In the genomic region with DNA sequence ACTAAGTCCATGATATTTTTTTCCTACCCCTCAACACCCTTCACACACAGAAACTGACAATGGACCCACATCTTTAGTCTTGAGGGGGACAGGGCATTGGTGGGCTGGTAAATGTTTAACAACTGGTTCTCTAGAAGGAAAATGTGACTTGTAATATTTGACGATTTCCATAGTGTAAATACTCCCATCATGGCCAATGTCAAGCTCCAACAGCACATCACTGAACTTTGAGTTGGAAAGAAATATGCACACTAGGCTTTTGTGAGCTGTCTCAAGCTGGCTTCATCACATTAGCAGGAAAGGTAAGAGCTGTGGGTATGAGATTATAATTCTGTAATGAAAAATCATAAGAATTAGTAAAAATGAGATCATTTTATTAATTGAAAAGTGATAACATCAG, we compare ENCODE assay signal across 1 cellular context.
TF ChIP-seq lines count a peak whose summit lies in the region.

No MANE protein-coding gene starts in this region.

TF ChIP-seq in HepG2, 621 proteins besides CTCF, POLR2A, EP300 and RAD21 (continued from another document and continues in another):
- TF ChIP-seq NCOR1 (IDR thresholded peaks at IDR 0.05; ENCODE audit: borderline replicate concordance, low read length) (peak; percentile 28; the same call in 1 of the 2 replicates), ELF1 (CRISPR knock-in tag; IDR thresholded peaks at IDR 0.05) (no peak), ZNF367 (CRISPR knock-in tag; IDR thresholded peaks at IDR 0.05; ENCODE audit: borderline replicate concordance) (no peak), TBX2 (CRISPR knock-in tag; IDR thresholded peaks at IDR 0.05; ENCODE audit: borderline replicate concordance) (no peak), CAMTA2 (CRISPR knock-in tag; IDR thresholded peaks at IDR 0.05; ENCODE audit: borderline replicate concordance) (no peak), ZNF589 (CRISPR knock-in tag; conservative IDR thresholded peaks at IDR 0.05) (no peak), ZNF773 (CRISPR knock-in tag; IDR thresholded peaks at IDR 0.05; ENCODE audit: borderline replicate concordance) (no peak), ELF3 (CRISPR knock-in tag; IDR thresholded peaks at IDR 0.05) (no peak), STAT5B (CRISPR knock-in tag; IDR thresholded peaks at IDR 0.05) (no peak), MED8 (CRISPR knock-in tag; IDR thresholded peaks at IDR 0.05; ENCODE audit: insufficient replicate concordance) (no peak), HNF4A (CRISPR knock-in tag; IDR thresholded peaks at IDR 0.05) (peak; percentile 74), MAFF (IDR thresholded peaks at IDR 0.05; ENCODE audit: low read depth, low read length) (peak; percentile 72), ZFP41 (CRISPR knock-in tag; IDR thresholded peaks at IDR 0.05; ENCODE audit: borderline replicate concordance) (no peak), ZNF251 (CRISPR knock-in tag; IDR thresholded peaks at IDR 0.05) (no peak), CENPT (CRISPR knock-in tag; IDR thresholded peaks at IDR 0.05; ENCODE audit: low read depth) (no peak), SIN3A (IDR thresholded peaks at IDR 0.05; ENCODE audit: borderline replicate concordance, low read depth, low read length) (no peak), STAG1 (CRISPR knock-in tag; IDR thresholded peaks at IDR 0.05) (no peak), SMARCE1 (IDR thresholded peaks at IDR 0.05; ENCODE audit: borderline replicate concordance) (no peak), ZNF644 (CRISPR knock-in tag; IDR thresholded peaks at IDR 0.05; ENCODE audit: low read depth) (peak; percentile 60; the same call in 1 of the 2 replicates), ZNF260 (CRISPR knock-in tag; IDR thresholded peaks at IDR 0.05; ENCODE audit: borderline replicate concordance, low read depth) (no peak), ZNF781 (CRISPR knock-in tag; IDR thresholded peaks at IDR 0.05; ENCODE audit: borderline replicate concordance, not compliant biosample characterization) (no peak), ZNF451 (CRISPR knock-in tag; IDR thresholded peaks at IDR 0.05) (no peak), AGO2 (optimal IDR thresholded peaks at IDR 0.05; ENCODE audit: low read depth, low read length) (no peak), ZNF441 (CRISPR knock-in tag; IDR thresholded peaks at IDR 0.05; ENCODE audit: borderline replicate concordance) (no peak), ZBTB21 (CRISPR knock-in tag; IDR thresholded peaks at IDR 0.05) (no peak)
- TF ChIP-seq, protein P1, sequence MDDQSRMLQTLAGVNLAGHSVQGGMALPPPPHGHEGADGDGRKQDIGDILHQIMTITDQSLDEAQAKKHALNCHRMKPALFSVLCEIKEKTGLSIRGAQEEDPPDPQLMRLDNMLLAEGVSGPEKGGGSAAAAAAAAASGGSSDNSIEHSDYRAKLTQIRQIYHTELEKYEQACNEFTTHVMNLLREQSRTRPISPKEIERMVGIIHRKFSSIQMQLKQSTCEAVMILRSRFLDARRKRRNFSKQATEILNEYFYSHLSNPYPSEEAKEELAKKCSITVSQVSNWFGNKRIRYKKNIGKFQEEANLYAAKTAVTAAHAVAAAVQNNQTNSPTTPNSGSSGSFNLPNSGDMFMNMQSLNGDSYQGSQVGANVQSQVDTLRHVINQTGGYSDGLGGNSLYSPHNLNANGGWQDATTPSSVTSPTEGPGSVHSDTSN (CRISPR knock-in tag; IDR thresholded peaks at IDR 0.05; ENCODE audit: borderline replicate concordance): no peak
- TF ChIP-seq, protein P2, sequence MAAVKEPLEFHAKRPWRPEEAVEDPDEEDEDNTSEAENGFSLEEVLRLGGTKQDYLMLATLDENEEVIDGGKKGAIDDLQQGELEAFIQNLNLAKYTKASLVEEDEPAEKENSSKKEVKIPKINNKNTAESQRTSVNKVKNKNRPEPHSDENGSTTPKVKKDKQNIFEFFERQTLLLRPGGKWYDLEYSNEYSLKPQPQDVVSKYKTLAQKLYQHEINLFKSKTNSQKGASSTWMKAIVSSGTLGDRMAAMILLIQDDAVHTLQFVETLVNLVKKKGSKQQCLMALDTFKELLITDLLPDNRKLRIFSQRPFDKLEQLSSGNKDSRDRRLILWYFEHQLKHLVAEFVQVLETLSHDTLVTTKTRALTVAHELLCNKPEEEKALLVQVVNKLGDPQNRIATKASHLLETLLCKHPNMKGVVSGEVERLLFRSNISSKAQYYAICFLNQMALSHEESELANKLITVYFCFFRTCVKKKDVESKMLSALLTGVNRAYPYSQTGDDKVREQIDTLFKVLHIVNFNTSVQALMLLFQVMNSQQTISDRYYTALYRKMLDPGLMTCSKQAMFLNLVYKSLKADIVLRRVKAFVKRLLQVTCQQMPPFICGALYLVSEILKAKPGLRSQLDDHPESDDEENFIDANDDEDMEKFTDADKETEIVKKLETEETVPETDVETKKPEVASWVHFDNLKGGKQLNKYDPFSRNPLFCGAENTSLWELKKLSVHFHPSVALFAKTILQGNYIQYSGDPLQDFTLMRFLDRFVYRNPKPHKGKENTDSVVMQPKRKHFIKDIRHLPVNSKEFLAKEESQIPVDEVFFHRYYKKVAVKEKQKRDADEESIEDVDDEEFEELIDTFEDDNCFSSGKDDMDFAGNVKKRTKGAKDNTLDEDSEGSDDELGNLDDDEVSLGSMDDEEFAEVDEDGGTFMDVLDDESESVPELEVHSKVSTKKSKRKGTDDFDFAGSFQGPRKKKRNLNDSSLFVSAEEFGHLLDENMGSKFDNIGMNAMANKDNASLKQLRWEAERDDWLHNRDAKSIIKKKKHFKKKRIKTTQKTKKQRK (IDR thresholded peaks at IDR 0.05; ENCODE audit: low read length): no peak
- TF ChIP-seq, protein P3, sequence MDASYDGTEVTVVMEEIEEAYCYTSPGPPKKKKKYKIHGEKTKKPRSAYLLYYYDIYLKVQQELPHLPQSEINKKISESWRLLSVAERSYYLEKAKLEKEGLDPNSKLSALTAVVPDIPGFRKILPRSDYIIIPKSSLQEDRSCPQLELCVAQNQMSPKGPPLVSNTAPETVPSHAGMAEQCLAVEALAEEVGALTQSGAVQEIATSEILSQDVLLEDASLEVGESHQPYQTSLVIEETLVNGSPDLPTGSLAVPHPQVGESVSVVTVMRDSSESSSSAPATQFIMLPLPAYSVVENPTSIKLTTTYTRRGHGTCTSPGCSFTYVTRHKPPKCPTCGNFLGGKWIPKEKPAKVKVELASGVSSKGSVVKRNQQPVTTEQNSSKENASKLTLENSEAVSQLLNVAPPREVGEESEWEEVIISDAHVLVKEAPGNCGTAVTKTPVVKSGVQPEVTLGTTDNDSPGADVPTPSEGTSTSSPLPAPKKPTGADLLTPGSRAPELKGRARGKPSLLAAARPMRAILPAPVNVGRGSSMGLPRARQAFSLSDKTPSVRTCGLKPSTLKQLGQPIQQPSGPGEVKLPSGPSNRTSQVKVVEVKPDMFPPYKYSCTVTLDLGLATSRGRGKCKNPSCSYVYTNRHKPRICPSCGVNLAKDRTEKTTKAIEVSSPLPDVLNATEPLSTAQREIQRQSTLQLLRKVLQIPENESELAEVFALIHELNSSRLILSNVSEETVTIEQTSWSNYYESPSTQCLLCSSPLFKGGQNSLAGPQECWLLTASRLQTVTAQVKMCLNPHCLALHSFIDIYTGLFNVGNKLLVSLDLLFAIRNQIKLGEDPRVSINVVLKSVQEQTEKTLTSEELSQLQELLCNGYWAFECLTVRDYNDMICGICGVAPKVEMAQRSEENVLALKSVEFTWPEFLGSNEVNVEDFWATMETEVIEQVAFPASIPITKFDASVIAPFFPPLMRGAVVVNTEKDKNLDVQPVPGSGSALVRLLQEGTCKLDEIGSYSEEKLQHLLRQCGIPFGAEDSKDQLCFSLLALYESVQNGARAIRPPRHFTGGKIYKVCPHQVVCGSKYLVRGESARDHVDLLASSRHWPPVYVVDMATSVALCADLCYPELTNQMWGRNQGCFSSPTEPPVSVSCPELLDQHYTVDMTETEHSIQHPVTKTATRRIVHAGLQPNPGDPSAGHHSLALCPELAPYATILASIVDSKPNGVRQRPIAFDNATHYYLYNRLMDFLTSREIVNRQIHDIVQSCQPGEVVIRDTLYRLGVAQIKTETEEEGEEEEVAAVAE (CRISPR knock-in tag; IDR thresholded peaks at IDR 0.05; ENCODE audit: borderline replicate concordance): no peak
- TF ChIP-seq, protein P4, sequence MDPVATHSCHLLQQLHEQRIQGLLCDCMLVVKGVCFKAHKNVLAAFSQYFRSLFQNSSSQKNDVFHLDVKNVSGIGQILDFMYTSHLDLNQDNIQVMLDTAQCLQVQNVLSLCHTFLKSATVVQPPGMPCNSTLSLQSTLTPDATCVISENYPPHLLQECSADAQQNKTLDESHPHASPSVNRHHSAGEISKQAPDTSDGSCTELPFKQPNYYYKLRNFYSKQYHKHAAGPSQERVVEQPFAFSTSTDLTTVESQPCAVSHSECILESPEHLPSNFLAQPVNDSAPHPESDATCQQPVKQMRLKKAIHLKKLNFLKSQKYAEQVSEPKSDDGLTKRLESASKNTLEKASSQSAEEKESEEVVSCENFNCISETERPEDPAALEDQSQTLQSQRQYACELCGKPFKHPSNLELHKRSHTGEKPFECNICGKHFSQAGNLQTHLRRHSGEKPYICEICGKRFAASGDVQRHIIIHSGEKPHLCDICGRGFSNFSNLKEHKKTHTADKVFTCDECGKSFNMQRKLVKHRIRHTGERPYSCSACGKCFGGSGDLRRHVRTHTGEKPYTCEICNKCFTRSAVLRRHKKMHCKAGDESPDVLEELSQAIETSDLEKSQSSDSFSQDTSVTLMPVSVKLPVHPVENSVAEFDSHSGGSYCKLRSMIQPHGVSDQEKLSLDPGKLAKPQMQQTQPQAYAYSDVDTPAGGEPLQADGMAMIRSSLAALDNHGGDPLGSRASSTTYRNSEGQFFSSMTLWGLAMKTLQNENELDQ (CRISPR knock-in tag; IDR thresholded peaks at IDR 0.05; ENCODE audit: borderline replicate concordance): no peak
- TF ChIP-seq, protein P5, sequence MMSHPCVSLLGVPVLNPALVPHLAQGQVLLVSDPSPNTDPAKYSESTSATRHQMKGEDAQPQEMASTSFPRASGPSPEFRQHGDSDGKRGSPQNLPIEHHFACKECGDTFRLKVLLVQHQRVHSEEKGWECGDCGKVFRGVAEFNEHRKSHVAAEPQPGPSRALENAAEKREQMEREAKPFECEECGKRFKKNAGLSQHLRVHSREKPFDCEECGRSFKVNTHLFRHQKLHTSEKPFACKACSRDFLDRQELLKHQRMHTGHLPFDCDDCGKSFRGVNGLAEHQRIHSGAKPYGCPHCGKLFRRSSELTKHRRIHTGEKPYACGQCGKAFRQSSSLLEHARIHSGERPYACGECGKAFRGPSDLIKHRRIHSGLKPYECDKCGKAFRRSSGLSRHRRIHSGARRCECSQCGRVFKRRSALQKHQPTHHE (CRISPR knock-in tag; IDR thresholded peaks at IDR 0.05; ENCODE audit: borderline replicate concordance): no peak
- TF ChIP-seq, protein P6, sequence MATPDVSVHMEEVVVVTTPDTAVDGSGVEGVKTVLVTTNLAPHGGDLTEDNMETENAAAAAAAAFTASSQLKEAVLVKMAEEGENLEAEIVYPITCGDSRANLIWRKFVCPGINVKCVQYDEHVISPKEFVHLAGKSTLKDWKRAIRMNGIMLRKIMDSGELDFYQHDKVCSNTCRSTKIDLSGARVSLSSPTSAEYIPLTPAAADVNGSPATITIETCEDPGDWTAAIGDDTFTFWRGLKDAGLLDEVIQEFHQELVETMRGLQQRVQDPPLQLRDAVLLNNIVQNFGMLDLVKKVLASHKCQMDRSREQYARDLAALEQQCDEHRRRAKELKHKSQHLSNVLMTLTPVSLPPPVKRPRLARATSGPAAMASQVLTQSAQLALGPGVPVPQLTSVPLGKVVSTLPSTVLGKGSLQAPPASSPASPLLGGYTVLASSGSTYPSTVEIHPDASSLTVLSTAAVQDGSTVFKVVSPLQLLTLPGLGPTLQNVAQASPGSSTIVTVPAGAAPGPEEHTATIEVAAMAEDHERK (CRISPR knock-in tag; IDR thresholded peaks at IDR 0.05; ENCODE audit: low read depth): no peak
- TF ChIP-seq, protein P7, sequence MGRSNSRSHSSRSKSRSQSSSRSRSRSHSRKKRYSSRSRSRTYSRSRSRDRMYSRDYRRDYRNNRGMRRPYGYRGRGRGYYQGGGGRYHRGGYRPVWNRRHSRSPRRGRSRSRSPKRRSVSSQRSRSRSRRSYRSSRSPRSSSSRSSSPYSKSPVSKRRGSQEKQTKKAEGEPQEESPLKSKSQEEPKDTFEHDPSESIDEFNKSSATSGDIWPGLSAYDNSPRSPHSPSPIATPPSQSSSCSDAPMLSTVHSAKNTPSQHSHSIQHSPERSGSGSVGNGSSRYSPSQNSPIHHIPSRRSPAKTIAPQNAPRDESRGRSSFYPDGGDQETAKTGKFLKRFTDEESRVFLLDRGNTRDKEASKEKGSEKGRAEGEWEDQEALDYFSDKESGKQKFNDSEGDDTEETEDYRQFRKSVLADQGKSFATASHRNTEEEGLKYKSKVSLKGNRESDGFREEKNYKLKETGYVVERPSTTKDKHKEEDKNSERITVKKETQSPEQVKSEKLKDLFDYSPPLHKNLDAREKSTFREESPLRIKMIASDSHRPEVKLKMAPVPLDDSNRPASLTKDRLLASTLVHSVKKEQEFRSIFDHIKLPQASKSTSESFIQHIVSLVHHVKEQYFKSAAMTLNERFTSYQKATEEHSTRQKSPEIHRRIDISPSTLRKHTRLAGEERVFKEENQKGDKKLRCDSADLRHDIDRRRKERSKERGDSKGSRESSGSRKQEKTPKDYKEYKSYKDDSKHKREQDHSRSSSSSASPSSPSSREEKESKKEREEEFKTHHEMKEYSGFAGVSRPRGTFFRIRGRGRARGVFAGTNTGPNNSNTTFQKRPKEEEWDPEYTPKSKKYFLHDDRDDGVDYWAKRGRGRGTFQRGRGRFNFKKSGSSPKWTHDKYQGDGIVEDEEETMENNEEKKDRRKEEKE (IDR thresholded peaks at IDR 0.05): no peak
- TF ChIP-seq, protein P8, sequence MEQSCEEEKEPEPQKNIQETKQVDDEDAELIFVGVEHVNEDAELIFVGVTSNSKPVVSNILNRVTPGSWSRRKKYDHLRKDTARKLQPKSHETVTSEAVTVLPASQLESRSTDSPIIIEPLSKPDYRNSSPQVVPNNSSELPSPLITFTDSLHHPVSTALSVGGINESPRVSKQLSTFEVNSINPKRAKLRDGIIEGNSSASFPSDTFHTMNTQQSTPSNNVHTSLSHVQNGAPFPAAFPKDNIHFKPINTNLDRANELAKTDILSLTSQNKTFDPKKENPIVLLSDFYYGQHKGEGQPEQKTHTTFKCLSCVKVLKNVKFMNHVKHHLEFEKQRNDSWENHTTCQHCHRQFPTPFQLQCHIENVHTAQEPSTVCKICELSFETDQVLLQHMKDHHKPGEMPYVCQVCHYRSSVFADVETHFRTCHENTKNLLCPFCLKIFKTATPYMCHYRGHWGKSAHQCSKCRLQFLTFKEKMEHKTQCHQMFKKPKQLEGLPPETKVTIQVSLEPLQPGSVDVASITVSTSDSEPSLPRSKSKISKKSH (CRISPR knock-in tag; IDR thresholded peaks at IDR 0.05; ENCODE audit: borderline replicate concordance): no peak
- TF ChIP-seq, protein P9, sequence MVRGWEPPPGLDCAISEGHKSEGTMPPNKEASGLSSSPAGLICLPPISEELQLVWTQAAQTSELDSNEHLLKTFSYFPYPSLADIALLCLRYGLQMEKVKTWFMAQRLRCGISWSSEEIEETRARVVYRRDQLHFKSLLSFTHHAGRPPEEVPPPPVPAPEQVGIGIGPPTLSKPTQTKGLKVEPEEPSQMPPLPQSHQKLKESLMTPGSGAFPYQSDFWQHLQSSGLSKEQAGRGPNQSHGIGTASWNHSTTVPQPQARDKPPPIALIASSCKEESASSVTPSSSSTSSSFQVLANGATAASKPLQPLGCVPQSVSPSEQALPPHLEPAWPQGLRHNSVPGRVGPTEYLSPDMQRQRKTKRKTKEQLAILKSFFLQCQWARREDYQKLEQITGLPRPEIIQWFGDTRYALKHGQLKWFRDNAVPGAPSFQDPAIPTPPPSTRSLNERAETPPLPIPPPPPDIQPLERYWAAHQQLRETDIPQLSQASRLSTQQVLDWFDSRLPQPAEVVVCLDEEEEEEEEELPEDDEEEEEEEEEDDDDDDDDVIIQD (CRISPR knock-in tag; IDR thresholded peaks at IDR 0.05; ENCODE audit: low read depth): peak; percentile 67
- TF ChIP-seq, protein P10, sequence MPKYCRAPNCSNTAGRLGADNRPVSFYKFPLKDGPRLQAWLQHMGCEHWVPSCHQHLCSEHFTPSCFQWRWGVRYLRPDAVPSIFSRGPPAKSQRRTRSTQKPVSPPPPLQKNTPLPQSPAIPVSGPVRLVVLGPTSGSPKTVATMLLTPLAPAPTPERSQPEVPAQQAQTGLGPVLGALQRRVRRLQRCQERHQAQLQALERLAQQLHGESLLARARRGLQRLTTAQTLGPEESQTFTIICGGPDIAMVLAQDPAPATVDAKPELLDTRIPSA (CRISPR knock-in tag; IDR thresholded peaks at IDR 0.05; ENCODE audit: borderline replicate concordance): no peak
